ENCODE assay signal across 14 cellular contexts in the genomic region with DNA sequence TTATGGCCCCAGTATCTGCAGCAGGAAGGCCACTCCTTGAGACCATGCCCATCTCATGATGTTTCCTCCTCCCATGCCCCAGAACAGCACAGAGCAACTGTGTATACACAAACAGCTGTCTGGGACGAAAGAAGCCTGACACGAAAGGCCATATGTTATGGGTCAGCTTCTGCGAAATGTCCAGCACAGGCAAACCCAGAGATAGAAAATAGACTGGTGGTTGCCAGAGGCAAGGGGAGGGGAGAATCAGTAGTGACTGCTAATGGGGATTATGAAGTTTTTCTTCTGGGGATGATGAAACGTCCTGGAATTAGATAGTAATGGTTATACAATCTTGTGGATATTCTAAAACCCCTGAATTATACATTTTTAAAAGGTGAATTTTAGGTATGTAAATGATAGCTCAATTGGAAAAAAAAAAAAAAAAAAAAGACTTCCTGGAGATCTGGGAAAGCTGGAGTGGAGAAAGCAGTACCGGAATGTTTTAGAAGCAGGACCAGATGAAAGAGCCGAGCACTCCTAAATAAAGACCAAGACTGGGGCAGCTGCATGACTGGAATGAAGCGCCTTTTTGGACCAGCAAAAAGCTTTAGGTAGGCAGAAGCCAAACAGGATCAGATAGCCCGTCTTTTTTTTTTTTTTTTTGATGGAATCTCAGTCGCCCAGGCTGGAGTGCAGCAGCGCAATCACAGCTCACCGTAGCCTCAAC. TPM values are rescaled to one million over a fixed set of nuclear protein-coding genes. Genes with fewer than 3 reads are reported as not detected.
DNase-seq lines count a peak whose midpoint lies in the region; ATAC-seq and TF ChIP-seq lines count a peak whose summit lies in the region.
"Had no signal": no experiment of that assay in that cellular context is flagged by ENCODE, and none has a peak within 500 bp of the region (broad histone marks: within the 10 kb centered on the region; RNA-seq: fewer than 3 reads in every experiment).

No MANE protein-coding gene starts in this region.

- intact Hi-C loops in ascending aorta (cut with DNase I) (no loop called here), left lung (cut with DNase I) (no loop called here), spleen (cut with DNase I; ENCODE audit: low total_unique reads) (no loop called here)

- H3K27ac ChIP-seq in ascending aorta, result peak overlapping the region; percentile 98 to 99
- peak overlapping the region; percentile 9 to 83 for H3K27ac ChIP-seq in left lung
- H3K27ac ChIP-seq in spleen, result peak overlapping the region in 4 of 8 donors; percentile 13 to 87 (median 44)
- H3K27ac ChIP-seq: 22Rv1, right lobe of liver had no signal

- no peak for TF ChIP-seq POLR2A in spleen (IDR thresholded peaks at IDR 0.05)

- no peaks in the 10 kb centered on the region for H3K27me3 ChIP-seq in ascending aorta
- no peaks in the 10 kb centered on the region for H3K27me3 ChIP-seq in left lung
- no peaks in the 10 kb centered on the region for H3K27me3 ChIP-seq in spleen (replicated peaks in 1 of 7)
- H3K27me3 ChIP-seq: right lobe of liver had no signal

- peaks cover 28 to 42% of the 10 kb centered on the region in 2 donors for H3K4me1 ChIP-seq in ascending aorta
- peaks cover 29 to 99% of the 10 kb centered on the region in 2 donors for H3K4me1 ChIP-seq in left lung
- peaks cover 16 to 100% (median 63%) of the 10 kb centered on the region in 6 donors for H3K4me1 ChIP-seq in spleen

- no peaks in the 10 kb centered on the region for H3K27me3 Mint-ChIP-seq in activated CD8-positive, alpha-beta memory T cell treated with anti-CD3 and anti-CD28 coated beads, Interleukin-2, amount 10 ng/mL, durations not matched to agents 7 days and 5 days
- H3K27me3 Mint-ChIP-seq: activated naive CD8-positive, alpha-beta T cell had no signal

- peaks cover under 1 to 22% of the 10 kb centered on the region in 2 donors for H3K36me3 ChIP-seq in ascending aorta
- H3K36me3 ChIP-seq in left lung, result peaks cover 0 to 68% of the 10 kb centered on the region in 2 donors
- H3K36me3 ChIP-seq in spleen, result peaks cover 0 to 91% (median 44%) of the 10 kb centered on the region in 6 donors

- DNase-seq in activated CD8-positive, alpha-beta memory T cell treated with anti-CD3 and anti-CD28 coated beads, Interleukin-2, amount 10 ng/mL, durations not matched to agents 7 days and 5 days, result no peak
- DNase-seq in activated CD8-positive, alpha-beta memory T cell treated with anti-CD3 and anti-CD28 coated beads, Interleukin-2, amount 50 U/mL, for 48 hours, result no peak
- DNase-seq in ascending aorta (ENCODE audit: low spot score in 2 of 2), result no peak
- no peak for DNase-seq in left lung
- peak; percentile 21 for DNase-seq in spleen
- DNase-seq in NOMO-1 treated with DMSO at 0.1 percent for 48 hours (lab: John Stamatoyannopoulos, UW; ENCODE audit: unreplicated experiment), result no peak
- no peak for DNase-seq in NCI-H128 (lab: John Stamatoyannopoulos, UW; ENCODE audit: unreplicated experiment)
- DNase-seq: activated CD4-positive, alpha-beta T cell treated with anti-CD3 and anti-CD28 coated beads, Interleukin-2, amount 50 U/mL, for 4 hours; mammary epithelial cell; T1000 had no signal

- CTCF ChIA-PET in activated CD8-positive, alpha-beta memory T cell treated with anti-CD3 and anti-CD28 coated beads, Interleukin-2, amount 10 ng/mL, durations not matched to agents 7 days and 5 days (lab: Charles Lee), result interaction anchor here (0.6 to 1.2 kb wide), 2 partner anchors 40 to 97 kb away, joined by 3 read pairs; a partner anchor contains a TSS

- peak overlapping the region; percentile 34 for H3K27ac Mint-ChIP-seq in activated CD8-positive, alpha-beta memory T cell treated with anti-CD3 and anti-CD28 coated beads, Interleukin-2, amount 10 ng/mL, durations not matched to agents 7 days and 5 days
- H3K27ac Mint-ChIP-seq: activated naive CD8-positive, alpha-beta T cell had no signal

- H3K4me3 Mint-ChIP-seq in activated CD8-positive, alpha-beta memory T cell treated with anti-CD3 and anti-CD28 coated beads, Interleukin-2, amount 10 ng/mL, durations not matched to agents 7 days and 5 days, result no peak overlapping the region
- H3K4me3 Mint-ChIP-seq: activated naive CD8-positive, alpha-beta T cell had no signal

- peaks cover 66% of the 10 kb centered on the region for H3K36me3 Mint-ChIP-seq in activated CD8-positive, alpha-beta memory T cell treated with anti-CD3 and anti-CD28 coated beads, Interleukin-2, amount 10 ng/mL, durations not matched to agents 7 days and 5 days

- no peaks in the 10 kb centered on the region for H3K9me3 ChIP-seq in ascending aorta
- H3K9me3 ChIP-seq in left lung, result no peaks in the 10 kb centered on the region
- H3K9me3 ChIP-seq in spleen, result no peaks in the 10 kb centered on the region
- H3K9me3 ChIP-seq: right lobe of liver had no signal

- no peaks in the 10 kb centered on the region for H3K9me3 Mint-ChIP-seq in activated CD8-positive, alpha-beta memory T cell treated with anti-CD3 and anti-CD28 coated beads, Interleukin-2, amount 10 ng/mL, durations not matched to agents 7 days and 5 days (ENCODE audit: low read depth)

- no peak for ATAC-seq in activated CD8-positive, alpha-beta memory T cell treated with anti-CD3 and anti-CD28 coated beads, Interleukin-2, amount 10 ng/mL, durations not matched to agents 7 days and 5 days
- no peak for ATAC-seq in left lung
- no peak for ATAC-seq in HG02973 (IDR thresholded peaks at IDR 0.05; ENCODE audit: unreplicated experiment)
- ATAC-seq: right lobe of liver had no signal

- peaks cover 31% of the 10 kb centered on the region for H3K4me1 Mint-ChIP-seq in activated CD8-positive, alpha-beta memory T cell treated with anti-CD3 and anti-CD28 coated beads, Interleukin-2, amount 10 ng/mL, durations not matched to agents 7 days and 5 days

- TF ChIP-seq CTCF in ascending aorta (IDR thresholded peaks at IDR 0.05), result no peak
- no peak for TF ChIP-seq CTCF in left lung (IDR thresholded peaks at IDR 0.05)
- no peak for TF ChIP-seq CTCF in spleen (IDR thresholded peaks at IDR 0.05 in 8 of 11, conservative IDR thresholded peaks at IDR 0.05 in 3 of 11)

- WGBS in spleen, 5 donors, result 89 to 90% (median 90%) methylated on average over 11 of the region's 11 CpGs

- no peak overlapping the region for H3K4me3 ChIP-seq in ascending aorta
- no peak overlapping the region for H3K4me3 ChIP-seq in left lung
- H3K4me3 ChIP-seq in spleen, result no peak overlapping the region
- H3K4me3 ChIP-seq: right lobe of liver had no signal

RNA-seq across cellular contexts. Expression of a gene that starts 29.2 kb away (rescaled TPM):
- total RNA-seq in activated CD8-positive, alpha-beta memory T cell treated with anti-CD3 and anti-CD28 coated beads, Interleukin-2, amount 10 ng/mL, durations not matched to agents 7 days and 5 days, result not detected
- total RNA-seq in ascending aorta (0.11 TPM), left lung (1 to 10 TPM; 1.4 to 1.9 TPM), spleen (1 to 10 TPM in 5 of 7 donors, under 1 TPM in 2; 0.93 to 2.5 (median 1.2) TPM)
- polyA plus RNA-seq in spleen, result under 1 TPM in 2 of 3 donors, not detected in 1; 0.02 to 0.10 TPM

RNA-seq across cellular contexts. Expression of a gene that starts 33.2 kb away (rescaled TPM):
- total RNA-seq in activated CD8-positive, alpha-beta memory T cell treated with anti-CD3 and anti-CD28 coated beads, Interleukin-2, amount 10 ng/mL, durations not matched to agents 7 days and 5 days, result not detected
- total RNA-seq in ascending aorta (59.3 TPM), left lung (1 to 10 TPM in 1 of 2 donors, under 1 TPM in 1; 0.79 to 2.5 TPM), spleen (1 to 10 TPM; 1.3 to 3.9 (median 2.6) TPM)
- polyA plus RNA-seq in spleen, result under 1 TPM in 2 of 3 donors, not detected in 1; 0.03 TPM

RNA-seq across cellular contexts. Expression of a gene that starts 42.3 kb away (rescaled TPM):
- not detected for total RNA-seq in activated CD8-positive, alpha-beta memory T cell treated with anti-CD3 and anti-CD28 coated beads, Interleukin-2, amount 10 ng/mL, durations not matched to agents 7 days and 5 days
- total RNA-seq in ascending aorta (51.4 TPM), left lung (100 to 1,000 TPM in 1 of 2 donors, 10 to 100 TPM in 1; 65.4 to 101 TPM), spleen (10 to 100 TPM; 10.7 to 26.7 (median 22.5) TPM)
- 10 to 100 TPM in 2 of 3 donors, 1 to 10 TPM in 1; 7.0 to 12.7 (median 10.3) TPM for polyA plus RNA-seq in spleen

Comparison
In these comparisons a context has a peak if more than half of its experiments do, and no peak if none do; other contexts are left out.
1. RNA of a gene that starts 33.2 kb away (total RNA-seq): 59.3 TPM in ascending aorta (single experiment); 1.3 to 3.9 TPM in spleen, 0.79 to 2.5 TPM in left lung and not detected in activated CD8-positive, alpha-beta memory T cell treated with anti-CD3 and anti-CD28 coated beads, Interleukin-2, amount 10 ng/mL, durations not matched to agents 7 days and 5 days; every median in the first group is over 10 times any median in the second.
2. RNA of a gene that starts 42.3 kb away (total RNA-seq): 65.4 to 101 TPM in left lung, 51.4 TPM in ascending aorta (single experiment) and 10.7 to 26.7 TPM in spleen; not detected in activated CD8-positive, alpha-beta memory T cell treated with anti-CD3 and anti-CD28 coated beads, Interleukin-2, amount 10 ng/mL, durations not matched to agents 7 days and 5 days; every median in the first group is over 10 times any median in the second.